ENCODE assay signal across 33 cellular contexts in the genomic region with DNA sequence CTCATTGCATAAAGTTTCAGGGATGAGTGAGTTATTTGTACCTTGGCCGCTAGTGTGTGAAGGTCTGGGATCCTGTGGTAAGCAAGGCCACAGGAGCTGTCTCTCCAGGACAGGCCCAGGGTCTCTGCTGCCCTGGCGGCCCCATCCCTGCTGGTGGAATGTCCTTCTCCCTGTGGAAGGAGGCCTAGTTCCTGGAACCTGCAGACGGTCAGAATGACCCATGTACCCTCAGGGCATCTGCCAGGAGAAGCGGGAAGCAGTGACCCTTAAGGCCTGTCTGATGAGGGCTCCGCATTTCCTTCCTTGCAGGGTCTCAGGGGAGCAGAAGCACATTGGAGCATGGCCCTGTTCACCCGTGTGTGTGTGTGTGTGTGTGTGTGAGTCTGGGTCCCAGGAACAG. TPM values are rescaled to one million over a fixed set of nuclear protein-coding genes. Genes with fewer than 3 reads are reported as not detected.
"Had no signal": no experiment of that assay in that cellular context is flagged by ENCODE, and none has a peak within 500 bp of the region (broad histone marks: within the 10 kb centered on the region; RNA-seq: fewer than 3 reads in every experiment).

No MANE protein-coding gene starts in this region.

- H3K27me3 ChIP-seq: ascending aorta, foreskin keratinocyte, gastrocnemius medialis had no signal

- H3K4me3 ChIP-seq: ascending aorta, breast epithelium, esophagus muscularis mucosa, gastrocnemius medialis had no signal

- H3K9me3 Mint-ChIP-seq: activated CD4-positive, alpha-beta memory T cell treated with anti-CD3 and anti-CD28 coated beads for 36 hours; activated CD4-positive, alpha-beta T cell treated with anti-CD3 and anti-CD28 coated beads, Interleukin-2, amount 10 ng/mL, durations not matched to agents 24 days and 14 days; activated naive CD4-positive, alpha-beta T cell treated with anti-CD3 and anti-CD28 coated beads for 36 hours; activated naive CD4-positive, alpha-beta T cell treated with anti-CD3 and anti-CD28 coated beads, Interleukin-2, amount 50 U/mL, for 72 hours; activated T-helper 1 cell treated with anti-CD3 and anti-CD28 coated beads, Interleukin-12 subunit alpha, Interleukin-12 subunit beta, Interleukin-2, Interleukin-4 antibody, amounts not matched to agents 30 ng/mL and 10 ng/mL and 1 ng/mL, durations not matched to agents 14 hours and 24 hours and 36 hours; activated T-helper 2 cell treated with anti-CD3 and anti-CD28 coated beads, Interferon-gamma antibody, Interleukin-2, Interleukin-4, amounts not matched to agents 10 μg/mL and 5 μg/mL and 100 μg/mL, durations not matched to agents 14 hours and 24 hours and 36 hours; central memory CD8-positive, alpha-beta T cell had no signal

- H3K27ac ChIP-seq: ascending aorta, breast epithelium, esophagus muscularis mucosa, foreskin keratinocyte, gastrocnemius medialis had no signal

- H3K27me3 Mint-ChIP-seq: activated CD4-positive, alpha-beta T cell treated with anti-CD3 and anti-CD28 coated beads, Interleukin-2, amount 10 ng/mL, durations not matched to agents 24 days and 14 days; activated CD8-positive, alpha-beta memory T cell treated with anti-CD3 and anti-CD28 coated beads, Interleukin-2, amount 10 ng/mL, durations not matched to agents 7 days and 5 days had no signal

- H3K4me3 Mint-ChIP-seq: activated CD4-positive, alpha-beta memory T cell treated with anti-CD3 and anti-CD28 coated beads for 36 hours; activated CD4-positive, alpha-beta T cell treated with anti-CD3 and anti-CD28 coated beads for 36 hours; activated CD4-positive, alpha-beta T cell treated with anti-CD3 and anti-CD28 coated beads, Interleukin-2, amount 10 ng/mL, durations not matched to agents 24 days and 14 days; activated CD8-positive, alpha-beta memory T cell treated with anti-CD3 and anti-CD28 coated beads, Interleukin-2, amount 10 ng/mL, durations not matched to agents 7 days and 5 days; activated CD8-positive, alpha-beta T cell treated with anti-CD3 and anti-CD28 coated beads, Interleukin-2, amount 10 ng/mL, durations not matched to agents 7 days and 5 days; activated naive CD4-positive, alpha-beta T cell treated with anti-CD3 and anti-CD28 coated beads for 36 hours; activated naive CD8-positive, alpha-beta T cell treated with anti-CD3 and anti-CD28 coated beads, Interleukin-2, amount 10 ng/mL, durations not matched to agents 7 days and 5 days; activated T-helper 1 cell treated with anti-CD3 and anti-CD28 coated beads, Interleukin-12 subunit alpha, Interleukin-12 subunit beta, Interleukin-2, Interleukin-4 antibody, amounts not matched to agents 30 ng/mL and 10 ng/mL and 1 ng/mL, durations not matched to agents 14 hours and 24 hours and 36 hours; brain; central memory CD8-positive, alpha-beta T cell; effector memory CD8-positive, alpha-beta T cell had no signal

- H3K36me3 Mint-ChIP-seq: activated CD4-positive, alpha-beta memory T cell treated with anti-CD3 and anti-CD28 coated beads for 36 hours; activated CD8-positive, alpha-beta memory T cell treated with anti-CD3 and anti-CD28 coated beads, Interleukin-2, amount 10 ng/mL, durations not matched to agents 7 days and 5 days; activated naive CD4-positive, alpha-beta T cell treated with anti-CD3 and anti-CD28 coated beads, Interleukin-2, amount 50 U/mL, for 72 hours; activated naive CD8-positive, alpha-beta T cell treated with anti-CD3 and anti-CD28 coated beads, Interleukin-2, amount 10 ng/mL, durations not matched to agents 7 days and 5 days; brain had no signal

- H3K27ac Mint-ChIP-seq: activated CD4-positive, alpha-beta memory T cell treated with anti-CD3 and anti-CD28 coated beads for 36 hours; activated CD4-positive, alpha-beta T cell treated with anti-CD3 and anti-CD28 coated beads for 36 hours; activated CD4-positive, alpha-beta T cell treated with anti-CD3 and anti-CD28 coated beads, Interleukin-2, amount 10 ng/mL, durations not matched to agents 24 days and 14 days; activated CD8-positive, alpha-beta memory T cell treated with anti-CD3 and anti-CD28 coated beads, Interleukin-2, amount 10 ng/mL, durations not matched to agents 7 days and 5 days; activated CD8-positive, alpha-beta T cell treated with anti-CD3 and anti-CD28 coated beads, Interleukin-2, amount 10 ng/mL, durations not matched to agents 7 days and 5 days; activated naive CD4-positive, alpha-beta T cell treated with anti-CD3 and anti-CD28 coated beads for 36 hours; activated naive CD4-positive, alpha-beta T cell treated with anti-CD3 and anti-CD28 coated beads, Interleukin-2, amount 50 U/mL, for 72 hours; activated naive CD8-positive, alpha-beta T cell treated with anti-CD3 and anti-CD28 coated beads, Interleukin-2, amount 10 ng/mL, durations not matched to agents 7 days and 5 days; activated T-helper 1 cell treated with anti-CD3 and anti-CD28 coated beads, Interleukin-12 subunit alpha, Interleukin-12 subunit beta, Interleukin-2, Interleukin-4 antibody, amounts not matched to agents 30 ng/mL and 10 ng/mL and 1 ng/mL, durations not matched to agents 14 hours and 24 hours and 36 hours; activated T-helper 2 cell treated with anti-CD3 and anti-CD28 coated beads, Interferon-gamma antibody, Interleukin-2, Interleukin-4, amounts not matched to agents 10 μg/mL and 5 μg/mL and 100 μg/mL, durations not matched to agents 14 hours and 24 hours and 36 hours; effector memory CD8-positive, alpha-beta T cell had no signal

- H3K36me3 ChIP-seq: ascending aorta, breast epithelium, esophagus muscularis mucosa, gastrocnemius medialis had no signal

- H3K4me1 Mint-ChIP-seq: activated CD4-positive, alpha-beta T cell treated with anti-CD3 and anti-CD28 coated beads for 36 hours; activated CD4-positive, alpha-beta T cell treated with anti-CD3 and anti-CD28 coated beads, Interleukin-2, amount 10 ng/mL, durations not matched to agents 24 days and 14 days; activated CD8-positive, alpha-beta memory T cell treated with anti-CD3 and anti-CD28 coated beads, Interleukin-2, amount 10 ng/mL, durations not matched to agents 7 days and 5 days; activated naive CD8-positive, alpha-beta T cell treated with anti-CD3 and anti-CD28 coated beads, Interleukin-2, amount 10 ng/mL, durations not matched to agents 7 days and 5 days; central memory CD8-positive, alpha-beta T cell had no signal

- DNase-seq: activated CD4-positive, alpha-beta memory T cell treated with anti-CD3 and anti-CD28 coated beads for 36 hours; activated CD4-positive, alpha-beta T cell treated with anti-CD3 and anti-CD28 coated beads for 36 hours; activated CD4-positive, alpha-beta T cell treated with anti-CD3 and anti-CD28 coated beads, Interleukin-2, amount 10 ng/mL, durations not matched to agents 24 days and 14 days; activated CD4-positive, CD25-positive, alpha-beta regulatory T cell; activated CD4-positive, CD25-positive, alpha-beta regulatory T cell treated with anti-CD3 and anti-CD28 coated beads, Interleukin-2, amount 50 U/mL, for 72 hours; activated CD8-positive, alpha-beta memory T cell treated with anti-CD3 and anti-CD28 coated beads, Interleukin-2, amount 10 ng/mL, durations not matched to agents 7 days and 5 days; activated CD8-positive, alpha-beta memory T cell treated with anti-CD3 and anti-CD28 coated beads, Interleukin-2, amount 50 U/mL, for 4 hours; activated CD8-positive, alpha-beta T cell treated with anti-CD3 and anti-CD28 coated beads, Interleukin-2, amount 10 ng/mL, durations not matched to agents 7 days and 5 days; activated effector memory CD4-positive, alpha-beta T cell treated with anti-CD3 and anti-CD28 coated beads, Interleukin-2, amount 50 U/mL, for 16 hours; activated naive CD4-positive, alpha-beta T cell treated with anti-CD3 and anti-CD28 coated beads for 36 hours; activated naive CD8-positive, alpha-beta T cell treated with anti-CD3 and anti-CD28 coated beads, Interleukin-2, amount 10 ng/mL, durations not matched to agents 7 days and 5 days; activated T-cell treated with anti-CD3 and anti-CD28 coated beads, Interleukin-2, amount 50 U/mL, for 1 hour; activated T-cell treated with anti-CD3 and anti-CD28 coated beads, Interleukin-2, amount 50 U/mL, for 48 hours; cortex of kidney; dermis blood vessel endothelial cell; effector CD4-positive, alpha-beta T cell; effector memory CD8-positive, alpha-beta T cell; erythroblast; foreskin keratinocyte; gastrocnemius medialis; glutamatergic neuron; T-helper 2 cell had no signal

- H3K4me1 ChIP-seq: ascending aorta, breast epithelium, esophagus muscularis mucosa, foreskin keratinocyte, gastrocnemius medialis had no signal

- H3K9me3 ChIP-seq: ascending aorta, breast epithelium, esophagus muscularis mucosa, gastrocnemius medialis had no signal

RNA-seq across cellular contexts. Expression of gene SOX1, which starts 32.1 kb away (rescaled TPM):
- total RNA-seq: activated CD4-positive, alpha-beta memory T cell treated with anti-CD3 and anti-CD28 coated beads for 36 hours; activated CD4-positive, alpha-beta T cell treated with anti-CD3 and anti-CD28 coated beads for 36 hours; activated CD4-positive, alpha-beta T cell treated with anti-CD3 and anti-CD28 coated beads, Interleukin-2, amount 10 ng/mL, durations not matched to agents 24 days and 14 days; activated CD8-positive, alpha-beta memory T cell treated with anti-CD3 and anti-CD28 coated beads for 36 hours; activated CD8-positive, alpha-beta memory T cell treated with anti-CD3 and anti-CD28 coated beads, Interleukin-2, amount 10 ng/mL, durations not matched to agents 7 days and 5 days; activated CD8-positive, alpha-beta T cell treated with anti-CD3 and anti-CD28 coated beads, Interleukin-2, amount 10 ng/mL, durations not matched to agents 7 days and 5 days; activated naive CD4-positive, alpha-beta T cell treated with anti-CD3 and anti-CD28 coated beads for 36 hours; activated naive CD4-positive, alpha-beta T cell treated with anti-CD3 and anti-CD28 coated beads, Interleukin-2, amount 50 U/mL, for 72 hours; activated naive CD8-positive, alpha-beta T cell treated with anti-CD3 and anti-CD28 coated beads, Interleukin-2, amount 10 ng/mL, durations not matched to agents 7 days and 5 days; activated T-helper 1 cell treated with anti-CD3 and anti-CD28 coated beads, Interleukin-12 subunit alpha, Interleukin-12 subunit beta, Interleukin-2, Interleukin-4 antibody, amounts not matched to agents 30 ng/mL and 10 ng/mL and 1 ng/mL, durations not matched to agents 14 hours and 24 hours and 36 hours; activated T-helper 2 cell treated with anti-CD3 and anti-CD28 coated beads, Interferon-gamma antibody, Interleukin-2, Interleukin-4, amounts not matched to agents 10 μg/mL and 5 μg/mL and 100 μg/mL, durations not matched to agents 14 hours and 24 hours and 36 hours; ascending aorta; breast epithelium; cardiac septum; dermis blood vessel endothelial cell; foreskin keratinocyte; gastrocnemius medialis; T-helper 1 cell treated with Interleukin-12 subunit alpha and Interleukin-12 subunit beta and Interleukin-4 antibody, amounts not matched to agents 30 ng/mL and 1 ng/mL, for 36 hours had no signal
- polyA plus RNA-seq: foreskin keratinocyte had no signal
